In the genomic region with DNA sequence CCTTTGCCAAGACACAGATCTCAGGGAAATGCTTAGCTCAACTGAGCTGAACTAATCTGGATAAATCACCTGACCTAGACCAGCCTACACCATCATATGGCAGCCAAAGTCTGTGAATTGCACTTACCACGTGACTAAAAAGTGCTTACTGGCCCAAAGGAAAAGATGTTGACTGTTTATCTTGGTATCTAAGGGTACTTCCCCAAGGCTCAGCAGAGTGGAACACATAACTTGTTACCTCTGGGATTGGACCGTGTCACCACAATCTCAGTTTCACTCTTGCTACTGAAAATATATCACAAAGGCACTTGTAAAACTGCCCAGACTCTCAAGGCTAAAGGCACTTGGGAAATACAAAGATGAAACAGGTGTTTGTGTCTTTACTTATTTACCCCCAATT, we compare ENCODE assay signal across 7 cellular contexts. TPM values are rescaled to one million over a fixed set of nuclear protein-coding genes. Genes with fewer than 3 reads are reported as not detected.
DNase-seq lines count a peak whose midpoint lies in the region; ATAC-seq and TF ChIP-seq lines count a peak whose summit lies in the region.
"Not testable (repeated sequence)": the region's sequence is repeated elsewhere in the genome, so short reads cannot be mapped to it uniquely, and the experiment has no call there.

No MANE protein-coding gene starts in this region.

- H2AFZ ChIP-seq in mesenchymal stem cell (ENCODE audit: low read depth, low read length) = not testable (repeated sequence)

- H3K27me3 Mint-ChIP-seq in dendritic cell treated with granulocyte-macrophage colony-stimulating factor and Interleukin-4, amounts not matched to agents 40 ng/mL and 50 ng/mL, for 4 days = not testable (repeated sequence)

- H3K4me3 ChIP-seq in WERI-Rb-1 (ENCODE audit: low read depth, low read length); mesenchymal stem cell (ENCODE audit: insufficient read depth in 1 of 2, low read depth in 1 of 2, low read length in 2 of 2): not testable (repeated sequence)

- intact Hi-C loops in dendritic cell treated with granulocyte-macrophage colony-stimulating factor and Interleukin-4, amounts not matched to agents 40 ng/mL and 50 ng/mL, for 4 days (cut with micrococcal nuclease) = not testable (repeated sequence)

- not testable (repeated sequence) for H2BK15ac ChIP-seq in mesenchymal stem cell (ENCODE audit: low read depth, poor library complexity, severe bottlenecking)

- not testable (repeated sequence) for H3K18ac ChIP-seq in mesenchymal stem cell (ENCODE audit: low read depth in 1 of 2, low read length in 2 of 2)

- not testable (repeated sequence) for H3K9ac ChIP-seq in mesenchymal stem cell (ENCODE audit: low read length)

- not testable (repeated sequence) for H2BK12ac ChIP-seq in mesenchymal stem cell (ENCODE audit: low read length in 2 of 2)

- not testable (repeated sequence) for H3K14ac ChIP-seq in mesenchymal stem cell (ENCODE audit: low read length in 2 of 2)

- DNase-seq in WERI-Rb-1 (peak; percentile 33), mesenchymal stem cell (peak; percentile 44)

- not testable (repeated sequence) for H3K4ac ChIP-seq in mesenchymal stem cell (ENCODE audit: low read depth in 1 of 2, low read length in 2 of 2)

- not testable (repeated sequence) for H3K23ac ChIP-seq in mesenchymal stem cell (ENCODE audit: low read length in 2 of 2)

- not testable (repeated sequence) for H4K8ac ChIP-seq in mesenchymal stem cell (ENCODE audit: low read length)

- peak overlapping the region; percentile 60 for H3K27ac ChIP-seq in WERI-Rb-1
- not testable (repeated sequence) for H3K27ac ChIP-seq in mesenchymal stem cell (ENCODE audit: low read length, poor library complexity, severe bottlenecking)

- H4K91ac ChIP-seq in mesenchymal stem cell (ENCODE audit: low read length) = not testable (repeated sequence)

- not testable (repeated sequence) for H2BK5ac ChIP-seq in mesenchymal stem cell (ENCODE audit: low read depth, low read length, poor library complexity, severe bottlenecking)

- not testable (repeated sequence) for H2BK120ac ChIP-seq in mesenchymal stem cell (ENCODE audit: low read depth, low read length)

- not testable (repeated sequence) for H3K9me3 Mint-ChIP-seq in dendritic cell treated with granulocyte-macrophage colony-stimulating factor and Interleukin-4, amounts not matched to agents 40 ng/mL and 50 ng/mL, for 4 days

- H3K27me3 ChIP-seq in WERI-Rb-1 (ENCODE audit: insufficient read depth, low read depth, severe bottlenecking); mesenchymal stem cell (ENCODE audit: control insufficient read depth in 1 of 2, insufficient read depth in 1 of 2, low read length in 2 of 2): not testable (repeated sequence)

- not testable (repeated sequence) for H3K4me2 ChIP-seq in mesenchymal stem cell (ENCODE audit: low read length, poor library complexity, severe bottlenecking)

- peak overlapping the region; percentile 91 for H3K27ac Mint-ChIP-seq in dendritic cell treated with granulocyte-macrophage colony-stimulating factor and Interleukin-4, amounts not matched to agents 40 ng/mL and 50 ng/mL, for 4 days

- not testable (repeated sequence) for H3K9me3 ChIP-seq in WERI-Rb-1 (ENCODE audit: severe bottlenecking); mesenchymal stem cell (ENCODE audit: control insufficient read depth, low read length)

- peaks cover 63% of the 10 kb centered on the region for H3K4me1 Mint-ChIP-seq in dendritic cell treated with granulocyte-macrophage colony-stimulating factor and Interleukin-4, amounts not matched to agents 40 ng/mL and 50 ng/mL, for 4 days (ENCODE audit: low read depth)

- not testable (repeated sequence) for H3K36me3 ChIP-seq in WERI-Rb-1; mesenchymal stem cell (ENCODE audit: control insufficient read depth in 1 of 2, insufficient read depth in 2 of 2, low read depth in 1 of 2, low read length in 2 of 2)

- not testable (repeated sequence) for H2AK5ac ChIP-seq in mesenchymal stem cell (ENCODE audit: low read length, severe bottlenecking)

- 83% methylated on average over 1 of the region's 2 CpGs for WGBS in mesenchymal stem cell

- H3K4me1 ChIP-seq in mesenchymal stem cell (ENCODE audit: control insufficient read depth, insufficient read depth, low read depth, low read length) = not testable (repeated sequence)

- ATAC-seq in GM18508 (IDR thresholded peaks at IDR 0.05; ENCODE audit: insufficient read depth, unreplicated experiment) (peak; percentile 74), GM19468 (IDR thresholded peaks at IDR 0.05; ENCODE audit: extremely low read depth, unreplicated experiment) (peak; percentile 62), HG02870 (IDR thresholded peaks at IDR 0.05; ENCODE audit: unreplicated experiment) (peak; percentile 92), HG03457 (IDR thresholded peaks at IDR 0.05; ENCODE audit: unreplicated experiment) (peak; percentile 86)

- H3K79me1 ChIP-seq in mesenchymal stem cell (replicated peaks; ENCODE audit: low read length, poor library complexity, severe bottlenecking) = not testable (repeated sequence)

- not testable (repeated sequence) for H3K36me3 Mint-ChIP-seq in dendritic cell treated with granulocyte-macrophage colony-stimulating factor and Interleukin-4, amounts not matched to agents 40 ng/mL and 50 ng/mL, for 4 days (ENCODE audit: low read depth)

- not testable (repeated sequence) for H3K4me3 Mint-ChIP-seq in dendritic cell treated with granulocyte-macrophage colony-stimulating factor and Interleukin-4, amounts not matched to agents 40 ng/mL and 50 ng/mL, for 4 days

- not testable (repeated sequence) for TF ChIP-seq CTCF in WERI-Rb-1 (IDR thresholded peaks at IDR 0.05; ENCODE audit: low read depth, low read length)

RNA-seq across cellular contexts. Expression of a gene that starts 18.8 kb away (rescaled TPM):
- 54.0 TPM for polyA plus RNA-seq in mesenchymal stem cell (2013, experiment 1 of 2)
- 53.2 TPM for polyA plus RNA-seq in mesenchymal stem cell (2013, experiment 2 of 2)

RNA-seq across cellular contexts. Expression of a gene that starts 26.9 kb away (rescaled TPM):
- 83.7 TPM for polyA plus RNA-seq in mesenchymal stem cell (2013, experiment 1 of 2)
- 86.4 TPM for polyA plus RNA-seq in mesenchymal stem cell (2013, experiment 2 of 2)
